In the genomic region with DNA sequence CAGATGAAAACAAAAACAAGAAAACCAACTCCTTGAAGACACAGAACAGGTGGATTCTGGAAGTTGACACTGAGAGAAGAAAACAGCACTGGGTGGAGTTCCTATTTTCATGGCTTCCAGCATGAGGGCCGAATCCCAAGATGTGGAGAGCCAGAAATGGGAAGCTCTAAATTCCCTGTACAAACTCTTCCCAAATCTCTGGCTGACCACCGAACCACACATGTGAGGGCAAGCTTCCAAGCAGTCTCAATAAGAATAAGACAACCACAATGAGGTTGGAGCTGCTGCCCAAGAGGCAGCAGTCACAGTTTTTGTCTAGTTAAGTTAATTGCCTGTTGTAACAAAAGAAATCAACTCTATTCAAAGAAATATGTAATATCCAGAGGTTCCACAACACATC, we compare ENCODE assay signal across 24 cellular contexts.
DNase-seq lines count a peak whose midpoint lies in the region; ATAC-seq and TF ChIP-seq lines count a peak whose summit lies in the region.
"Had no signal": no experiment of that assay in that cellular context is flagged by ENCODE, and none has a peak within 500 bp of the region (broad histone marks: within the 10 kb centered on the region; RNA-seq: fewer than 3 reads in every experiment).

No MANE protein-coding gene starts in this region.

- H3K9ac ChIP-seq in parathyroid adenoma = no peak overlapping the region
- H3K9ac ChIP-seq: BLaER1 had no signal

- no peak overlapping the region for H3K4me3 Mint-ChIP-seq in stimulated activated naive B cell treated with anti-CD40 and anti-IgM and Interleukin-4, amounts not matched to agents 10 μg/mL and 1 μg/mL and 100 μg/mL, for 72 hours
- H3K4me3 Mint-ChIP-seq: CD14-positive monocyte; CD4-positive, alpha-beta memory T cell; CD8-positive, alpha-beta memory T cell had no signal

- H3K79me2 ChIP-seq in parathyroid adenoma = no peaks in the 10 kb centered on the region

- H3K4me2 ChIP-seq in parathyroid adenoma (ENCODE audit: low read length) = no peak overlapping the region
- H3K4me2 ChIP-seq: A549, BLaER1 had no signal

- H2AFZ ChIP-seq in parathyroid adenoma = peak overlapping the region; percentile 21

- TF ChIP-seq CTCF in AG10803 (conservative IDR thresholded peaks at IDR 0.05; ENCODE audit: low read length) = no peak
- TF ChIP-seq CTCF in parathyroid adenoma (IDR thresholded peaks at IDR 0.05) = no peak

- H3K4me1 ChIP-seq in parathyroid adenoma = peaks cover 11% of the 10 kb centered on the region
- H3K4me1 ChIP-seq: A549 had no signal

- DNase-seq in AG10803 (ENCODE audit: low read depth) (peak; percentile 9), astrocyte of the hippocampus (ENCODE audit: low read depth, low spot score) (peak; percentile 4), substantia nigra (lab: John Stamatoyannopoulos, UW) (no peak)
- no peak for DNase-seq in stimulated activated naive B cell treated with anti-CD40 and anti-IgM and Interleukin-4, amounts not matched to agents 10 μg/mL and 1 μg/mL and 100 μg/mL, for 72 hours
- DNase-seq: BE2C; C1 segment of cervical spinal cord; CD4-positive, alpha-beta memory T cell; CD4-positive, CD25-positive, alpha-beta regulatory T cell; CD8-positive, alpha-beta memory T cell; COR-L47; DMS 273 treated with DMSO at 0.1 percent for 48 hours; DMS153; DMS53; DMS79; DND-41; EL; GDM1 had no signal

- peaks cover 8 to 18% of the 10 kb centered on the region in 2 donors for H3K4me1 Mint-ChIP-seq in stimulated activated naive B cell treated with anti-CD40 and anti-IgM and Interleukin-4, amounts not matched to agents 10 μg/mL and 1 μg/mL and 100 μg/mL, for 72 hours

- H3K36me3 ChIP-seq in parathyroid adenoma (ENCODE audit: control insufficient read depth, insufficient read depth, low read length) = no peaks in the 10 kb centered on the region
- H3K36me3 ChIP-seq: BE2C, BLaER1 had no signal

- H3K9me3 ChIP-seq in parathyroid adenoma (ENCODE audit: control insufficient read depth, low read length) = no peaks in the 10 kb centered on the region
- H3K9me3 ChIP-seq: A549, BE2C, BLaER1 had no signal

- ATAC-seq in HG02642 (IDR thresholded peaks at IDR 0.05; ENCODE audit: poor library complexity, unreplicated experiment) = no peak
- no peak for ATAC-seq in stimulated activated naive B cell treated with anti-CD40 and anti-IgM and Interleukin-4, amounts not matched to agents 10 μg/mL and 1 μg/mL and 100 μg/mL, for 72 hours (replicated peaks)
- ATAC-seq: A549, GM12878 had no signal

- no peak overlapping the region for H3K4me3 ChIP-seq in AG10803 (ENCODE audit: low read length)
- H3K4me3 ChIP-seq in parathyroid adenoma (ENCODE audit: low read depth, low read length) = no peak overlapping the region
- H3K4me3 ChIP-seq: A549, BLaER1, GM12878 had no signal

- H3K27me3 ChIP-seq in parathyroid adenoma (ENCODE audit: control insufficient read depth, insufficient read depth, low read length) = no peaks in the 10 kb centered on the region
- H3K27me3 ChIP-seq: BE2C, BLaER1 had no signal

- H3K27ac Mint-ChIP-seq in stimulated activated naive B cell treated with anti-CD40 and anti-IgM and Interleukin-4, amounts not matched to agents 10 μg/mL and 1 μg/mL and 100 μg/mL, for 72 hours = no peak overlapping the region
- H3K27ac Mint-ChIP-seq: CD14-positive monocyte; CD4-positive, alpha-beta memory T cell; CD4-positive, CD25-positive, alpha-beta regulatory T cell; CD8-positive, alpha-beta memory T cell had no signal

- H3K9me3 Mint-ChIP-seq in stimulated activated naive B cell treated with anti-CD40 and anti-IgM and Interleukin-4, amounts not matched to agents 10 μg/mL and 1 μg/mL and 100 μg/mL, for 72 hours = no peaks in the 10 kb centered on the region
- H3K9me3 Mint-ChIP-seq: CD14-positive monocyte; CD8-positive, alpha-beta memory T cell had no signal

- no peak overlapping the region for H3K27ac ChIP-seq in parathyroid adenoma
- H3K27ac ChIP-seq in substantia nigra (ENCODE audit: low read depth, low read length, poor library complexity, severe bottlenecking) = no peak overlapping the region
- H3K27ac ChIP-seq: 22Rv1, A549, BLaER1 had no signal

- H3K36me3 Mint-ChIP-seq in stimulated activated naive B cell treated with anti-CD40 and anti-IgM and Interleukin-4, amounts not matched to agents 10 μg/mL and 1 μg/mL and 100 μg/mL, for 72 hours = peaks cover 0 to 3% of the 10 kb centered on the region in 2 donors
- H3K36me3 Mint-ChIP-seq: CD14-positive monocyte; CD4-positive, alpha-beta memory T cell; CD4-positive, CD25-positive, alpha-beta regulatory T cell; CD8-positive, alpha-beta memory T cell had no signal

- H3K27me3 Mint-ChIP-seq in stimulated activated naive B cell treated with anti-CD40 and anti-IgM and Interleukin-4, amounts not matched to agents 10 μg/mL and 1 μg/mL and 100 μg/mL, for 72 hours = peaks cover 9 to 12% of the 10 kb centered on the region in 2 donors

Comparison
In these comparisons a context has a peak if more than half of its experiments do, and no peak if none do; other contexts are left out.
1. DNase-seq: peak in AG10803 (single experiment) and astrocyte of the hippocampus (single experiment); none in substantia nigra (0 of 49) and stimulated activated naive B cell treated with anti-CD40 and anti-IgM and Interleukin-4, amounts not matched to agents 10 μg/mL and 1 μg/mL and 100 μg/mL, for 72 hours (single experiment).